32 cellular contexts compared by ENCODE assay signal in genomic region chr22:44963832-44964721, GRCh38. TPM values are rescaled to one million over a fixed set of nuclear protein-coding genes. Genes with fewer than 3 reads are reported as not detected.
"Had no signal": no experiment of that assay in that cellular context is flagged by ENCODE, and none has a peak within 500 bp of the region (broad histone marks: within the 10 kb centered on the region; RNA-seq: fewer than 3 reads in every experiment).

No MANE protein-coding gene starts in this region.

- FAIRE-seq: colon, endometrium, frontal cortex, islet of Langerhans, pancreas, small intestine had no signal

- DNase-seq: activated CD4-positive, alpha-beta memory T cell treated with anti-CD3 and anti-CD28 coated beads, Interleukin-2, amount 10 ng/mL, durations not matched to agents 7 days and 5 days; activated CD4-positive, alpha-beta T cell treated with anti-CD3 and anti-CD28 coated beads for 1 hour; activated CD4-positive, alpha-beta T cell treated with anti-CD3 and anti-CD28 coated beads, Interleukin-2, amount 10 ng/mL, durations not matched to agents 7 days and 5 days; activated CD8-positive, alpha-beta memory T cell treated with anti-CD3 and anti-CD28 coated beads, Interleukin-2, amount 50 U/mL, for 48 hours; activated gamma-delta T cell treated with Interleukin-2 at 50 U/mL for 16 hours; activated T-cell treated with anti-CD3 and anti-CD28 coated beads, Interleukin-2, amount 50 U/mL, for 24 hours; dermis blood vessel endothelial cell; effector CD4-positive, alpha-beta T cell; esophagus squamous epithelium; left lung; mesendoderm; natural killer cell; pancreas; sigmoid colon; small intestine; stimulated activated CD4-positive, alpha-beta T cell treated with anti-CD3 and anti-CD28 coated beads, Interleukin-2, amount 100 ng/mL, for 24 hours; stimulated activated naive CD8-positive, alpha-beta T cell treated with anti-CD3 and anti-CD28 coated beads, Interleukin-15, Interleukin-2, amounts not matched to agents 100 U/mL and 50 U/mL, for 24 hours; T-helper 17 cell; T1000; testis; transverse colon had no signal

- H3K4me1 ChIP-seq: esophagus squamous epithelium, left lung, pancreas, prostate gland, sigmoid colon, testis, transverse colon, vagina had no signal

- H3K4me3 ChIP-seq: esophagus squamous epithelium, left lung, lung, pancreas, prostate gland, sigmoid colon, testis, transverse colon, vagina had no signal

- H3K4me3 Mint-ChIP-seq: activated CD4-positive, alpha-beta memory T cell treated with anti-CD3 and anti-CD28 coated beads, Interleukin-2, amount 10 ng/mL, durations not matched to agents 7 days and 5 days; activated CD4-positive, alpha-beta T cell treated with anti-CD3 and anti-CD28 coated beads, Interleukin-2, amount 10 ng/mL, durations not matched to agents 7 days and 5 days; activated T-cell treated with anti-CD3 and anti-CD28 coated beads, Interleukin-2, amount 50 U/mL, for 24 hours; activated T-helper 17 cell treated with anti-CD3 and anti-CD28 coated beads, Interleukin-2, amount 50 U/mL, for 72 hours; natural killer cell; T-helper 17 cell had no signal

- ATAC-seq: activated naive CD4-positive, alpha-beta T cell treated with anti-CD3 and anti-CD28 coated beads, Interleukin-2, amount 50 U/mL, for 72 hours; activated T-helper 17 cell treated with anti-CD3 and anti-CD28 coated beads, Interleukin-2, amount 50 U/mL, for 72 hours; left lung; natural killer cell; pancreas; stimulated activated naive CD8-positive, alpha-beta T cell treated with anti-CD3 and anti-CD28 coated beads, Interleukin-15, Interleukin-2, amounts not matched to agents 100 U/mL and 50 U/mL, for 24 hours; T-helper 17 cell had no signal

- H3K9me3 ChIP-seq: esophagus squamous epithelium, left lung, pancreas, prostate gland, sigmoid colon, testis, transverse colon, vagina had no signal

- H3K4me1 Mint-ChIP-seq: activated CD4-positive, alpha-beta memory T cell treated with anti-CD3 and anti-CD28 coated beads, Interleukin-2, amount 10 ng/mL, durations not matched to agents 7 days and 5 days; activated CD4-positive, alpha-beta T cell treated with anti-CD3 and anti-CD28 coated beads, Interleukin-2, amount 10 ng/mL, durations not matched to agents 7 days and 5 days; natural killer cell; T-helper 17 cell had no signal

- H3K9me3 Mint-ChIP-seq: activated CD4-positive, alpha-beta memory T cell treated with anti-CD3 and anti-CD28 coated beads, Interleukin-2, amount 10 ng/mL, durations not matched to agents 7 days and 5 days; activated CD4-positive, alpha-beta T cell treated with anti-CD3 and anti-CD28 coated beads, Interleukin-2, amount 10 ng/mL, durations not matched to agents 7 days and 5 days; activated naive CD4-positive, alpha-beta T cell treated with anti-CD3 and anti-CD28 coated beads, Interleukin-2, amount 50 U/mL, for 72 hours; activated T-cell treated with anti-CD3 and anti-CD28 coated beads, Interleukin-2, amount 50 U/mL, for 24 hours; activated T-helper 17 cell treated with anti-CD3 and anti-CD28 coated beads, Interleukin-2, amount 50 U/mL, for 72 hours; natural killer cell had no signal

- H3K27me3 ChIP-seq: pancreas, sigmoid colon, testis, vagina had no signal

- H3K27ac Mint-ChIP-seq: activated CD4-positive, alpha-beta memory T cell treated with anti-CD3 and anti-CD28 coated beads, Interleukin-2, amount 10 ng/mL, durations not matched to agents 7 days and 5 days; activated CD4-positive, alpha-beta T cell treated with anti-CD3 and anti-CD28 coated beads, Interleukin-2, amount 10 ng/mL, durations not matched to agents 7 days and 5 days; activated naive CD4-positive, alpha-beta T cell treated with anti-CD3 and anti-CD28 coated beads, Interleukin-2, amount 50 U/mL, for 72 hours; activated T-cell treated with anti-CD3 and anti-CD28 coated beads, Interleukin-2, amount 50 U/mL, for 24 hours; activated T-helper 17 cell treated with anti-CD3 and anti-CD28 coated beads, Interleukin-2, amount 50 U/mL, for 72 hours; natural killer cell; T-helper 17 cell had no signal

- H3K27ac ChIP-seq: epithelial cell of prostate, esophagus squamous epithelium, left lung, pancreas, prostate gland, sigmoid colon, testis, transverse colon, vagina had no signal

- H3K36me3 ChIP-seq: esophagus squamous epithelium, left lung, pancreas, prostate gland, sigmoid colon, transverse colon, vagina had no signal

- H3K27me3 Mint-ChIP-seq: activated CD4-positive, alpha-beta memory T cell treated with anti-CD3 and anti-CD28 coated beads, Interleukin-2, amount 10 ng/mL, durations not matched to agents 7 days and 5 days; activated CD4-positive, alpha-beta T cell treated with anti-CD3 and anti-CD28 coated beads, Interleukin-2, amount 10 ng/mL, durations not matched to agents 7 days and 5 days had no signal

- H3K36me3 Mint-ChIP-seq: activated naive CD4-positive, alpha-beta T cell treated with anti-CD3 and anti-CD28 coated beads, Interleukin-2, amount 50 U/mL, for 72 hours; natural killer cell had no signal

RNA-seq across cellular contexts. Expression of gene PHF21B, which starts 45.7 kb away (rescaled TPM):
- total RNA-seq: activated CD4-positive, alpha-beta memory T cell treated with anti-CD3 and anti-CD28 coated beads, Interleukin-2, amount 10 ng/mL, durations not matched to agents 7 days and 5 days; activated CD4-positive, alpha-beta T cell treated with anti-CD3 and anti-CD28 coated beads, Interleukin-2, amount 10 ng/mL, durations not matched to agents 7 days and 5 days; activated T-helper 17 cell treated with anti-CD3 and anti-CD28 coated beads, Interleukin-2, amount 50 U/mL, for 72 hours; dermis blood vessel endothelial cell; mononuclear cell; natural killer cell; T-helper 17 cell; transverse colon had no signal
